12 cellular contexts compared by ENCODE assay signal in genomic region chr14:76089151-76089550, GRCh38.
"Had no signal": no experiment of that assay in that cellular context is flagged by ENCODE, and none has a peak within 500 bp of the region (broad histone marks: within the 10 kb centered on the region; RNA-seq: fewer than 3 reads in every experiment).

No MANE protein-coding gene starts in this region.

- H3K4me3 ChIP-seq: gastroesophageal sphincter, lung, mucosa of descending colon, skin epidermis, thyroid gland had no signal

- DNase-seq: activated CD4-positive, alpha-beta T cell treated with anti-CD3 and anti-CD28 coated beads for 36 hours; activated CD8-positive, alpha-beta memory T cell treated with anti-CD3 and anti-CD28 coated beads, Interleukin-2, amount 50 U/mL, for 4 hours; activated CD8-positive, alpha-beta T cell treated with anti-CD3 and anti-CD28 coated beads for 36 hours; activated naive CD4-positive, alpha-beta T cell; aorta; mucosa of descending colon; natural killer cell; T-helper 9 cell; thyroid gland had no signal

- H3K36me3 ChIP-seq: thyroid gland had no signal

- ATAC-seq: activated CD4-positive, alpha-beta T cell treated with anti-CD3 and anti-CD28 coated beads for 36 hours; activated CD8-positive, alpha-beta T cell treated with anti-CD3 and anti-CD28 coated beads for 36 hours; gastroesophageal sphincter; mucosa of descending colon; natural killer cell had no signal

- H3K9me3 ChIP-seq: gastroesophageal sphincter, mucosa of descending colon, thyroid gland had no signal

- H3K27me3 ChIP-seq: gastroesophageal sphincter, thyroid gland had no signal

- H3K4me1 ChIP-seq: thyroid gland had no signal

- H3K27ac ChIP-seq: gastroesophageal sphincter, thyroid gland had no signal
